2 cellular contexts compared by ENCODE assay signal in genomic region chr12:108772247-108772646, GRCh38.
TF ChIP-seq lines count a peak whose summit lies in the region.

No MANE protein-coding gene starts in this region.

TF ChIP-seq in IMR-90, 13 proteins besides CTCF, POLR2A, EP300 and RAD21:
- TF ChIP-seq MXI1 (IDR thresholded peaks at IDR 0.05; ENCODE audit: borderline replicate concordance, low read depth, low read length) = no peak
- no peak for TF ChIP-seq SMC3 (IDR thresholded peaks at IDR 0.05; ENCODE audit: low read depth, low read length)
- no peak for TF ChIP-seq MAFK (IDR thresholded peaks at IDR 0.05; ENCODE audit: low read depth, low read length)
- no peak for TF ChIP-seq ELK1 (IDR thresholded peaks at IDR 0.05; ENCODE audit: borderline replicate concordance, low read depth, low read length)
- no peak for TF ChIP-seq RFX5 (IDR thresholded peaks at IDR 0.05; ENCODE audit: low read depth, low read length)
- TF ChIP-seq FOS (IDR thresholded peaks at IDR 0.05; ENCODE audit: low read depth, low read length) = no peak
TF ChIP-seq in IMR-90: peak in this region for 0.

TF ChIP-seq in H1, 55 proteins besides CTCF, POLR2A, EP300 and RAD21:
- no peak for TF ChIP-seq SIX5 (IDR thresholded peaks at IDR 0.05; ENCODE audit: low read depth, low read length)
- TF ChIP-seq TCF12 (IDR thresholded peaks at IDR 0.05; ENCODE audit: low read depth, low read length) = peak; percentile 74; the same call in 1 of the 2 replicates
